ENCODE assay signal across 26 cellular contexts in genomic region chr5:114210662-114211061, GRCh38.
"Had no signal": no experiment of that assay in that cellular context is flagged by ENCODE, and none has a peak within 500 bp of the region (broad histone marks: within the 10 kb centered on the region; RNA-seq: fewer than 3 reads in every experiment).

No MANE protein-coding gene starts in this region.

- H3K27me3 ChIP-seq: stomach, suprapubic skin, testis, thyroid gland, tibial artery, tibial nerve, transverse colon, upper lobe of left lung, upper lobe of right lung, uterus, vagina had no signal

- H3K4me1 ChIP-seq: stomach, suprapubic skin, testis, thyroid gland, tibial artery, tibial nerve, transverse colon, upper lobe of left lung, upper lobe of right lung, uterus, vagina had no signal

- ATAC-seq: stimulated activated effector memory CD8-positive, alpha-beta T cell treated with anti-CD3 and anti-CD28 coated beads, Interleukin-12 subunit alpha, Interleukin-12 subunit beta, amount 100 ng/mL, for 72 hours; stimulated activated memory B cell treated with anti-CD40 and anti-IgM and Interleukin-4, amounts not matched to agents 10 μg/mL and 1 μg/mL and 100 μg/mL, for 72 hours; stimulated activated naive B cell treated with anti-CD40 and anti-IgM and Interleukin-4, amounts not matched to agents 10 μg/mL and 1 μg/mL and 100 μg/mL, for 72 hours; stimulated activated naive CD8-positive, alpha-beta T cell treated with anti-CD3 and anti-CD28 coated beads, Interleukin-15, amount 100 ng/mL, for 72 hours; stimulated activated naive CD8-positive, alpha-beta T cell treated with anti-CD3 and anti-CD28 coated beads, Interleukin-15, Interleukin-2, amounts not matched to agents 100 U/mL and 50 U/mL, for 24 hours; upper lobe of right lung had no signal

- H3K4me3 ChIP-seq: stomach, suprapubic skin, testis, thoracic aorta, thyroid gland, tibial artery, tibial nerve, transverse colon, upper lobe of left lung, upper lobe of right lung, uterus, vagina had no signal

- H3K27ac ChIP-seq: stomach, suprapubic skin, testis, thoracic aorta, thyroid gland, tibial artery, tibial nerve, transverse colon, upper lobe of left lung, upper lobe of right lung, uterus, vagina had no signal

- H3K9me3 ChIP-seq: stomach, suprapubic skin, testis, thoracic aorta, thyroid gland, tibial artery, tibial nerve, transverse colon, upper lobe of left lung, upper lobe of right lung, uterus, vagina had no signal

- H3K36me3 ChIP-seq: stomach, suprapubic skin, thoracic aorta, thyroid gland, tibial artery, tibial nerve, transverse colon, upper lobe of left lung, upper lobe of right lung, uterus, vagina had no signal

- DNase-seq: stimulated activated CD4-positive, alpha-beta T cell treated with anti-CD3 and anti-CD28 coated beads, Interleukin-2, amount 100 ng/mL, for 48 hours; stimulated activated CD4-positive, alpha-beta T cell treated with anti-CD3 and anti-CD28 coated beads, Interleukin-4, amount 100 ng/mL, for 1 hour; stimulated activated CD4-positive, alpha-beta T cell treated with anti-CD3 and anti-CD28 coated beads, Interleukin-4, amount 100 ng/mL, for 24 hours; stimulated activated CD4-positive, alpha-beta T cell treated with anti-CD3 and anti-CD28 coated beads, Interleukin-4, amount 100 ng/mL, for 4 hours; stimulated activated CD8-positive, alpha-beta memory T cell treated with anti-CD3 and anti-CD28 coated beads, Interleukin-4, amount 100 ng/mL, for 48 hours; stimulated activated naive B cell treated with anti-CD40 and anti-IgM and Interleukin-4, amounts not matched to agents 10 μg/mL and 1 μg/mL and 100 μg/mL, for 72 hours; stimulated activated naive CD4-positive, alpha-beta T cell; stimulated activated naive CD4-positive, alpha-beta T cell treated with Interleukin-2 at 50 U/mL for 16 hours; stimulated activated naive CD8-positive, alpha-beta T cell treated with anti-CD3 and anti-CD28 coated beads, Interleukin-15, amount 100 ng/mL, for 72 hours; stimulated activated naive CD8-positive, alpha-beta T cell treated with anti-CD3 and anti-CD28 coated beads, Interleukin-15, Interleukin-2, amounts not matched to agents 100 U/mL and 50 U/mL, for 24 hours; stomach; substantia nigra; testis; thyroid gland; tibial artery; transverse colon; trophoblast cell; upper lobe of left lung; upper lobe of right lung; uterus had no signal
